In the genomic region with DNA sequence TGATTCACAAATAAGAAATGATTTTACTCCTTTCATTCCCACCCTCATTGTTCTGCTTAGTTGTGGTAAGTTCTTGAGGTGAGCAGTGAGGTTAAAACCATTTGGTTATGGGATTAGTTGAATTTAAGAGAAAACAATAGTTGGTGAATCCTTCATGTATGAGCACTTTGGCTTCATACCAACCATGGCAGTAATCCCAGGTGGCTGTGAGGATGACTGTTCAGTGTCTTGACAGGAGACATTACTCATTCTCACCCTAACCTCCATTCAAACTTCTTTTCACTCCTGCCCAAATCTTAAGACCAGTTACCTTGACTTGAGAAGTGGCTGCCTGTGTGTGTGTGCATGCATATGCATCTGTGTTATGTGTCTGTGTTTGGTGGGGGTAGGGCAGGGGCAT, we compare ENCODE assay signal across 14 cellular contexts.
A peak's percentile ranks its signal among the peaks of the same experiment; 100 is the strongest.
DNase-seq lines count a peak whose midpoint lies in the region; ATAC-seq and TF ChIP-seq lines count a peak whose summit lies in the region.
"Had no signal": no experiment of that assay in that cellular context is flagged by ENCODE, and none has a peak within 500 bp of the region (broad histone marks: within the 10 kb centered on the region; RNA-seq: fewer than 3 reads in every experiment).

No MANE protein-coding gene starts in this region.

- H3K9me3 Mint-ChIP-seq in activated naive CD4-positive, alpha-beta T cell treated with anti-CD3 and anti-CD28 coated beads, Interleukin-2, amount 50 U/mL, for 72 hours, result peaks cover under 1 to 4% of the 10 kb centered on the region in 2 donors
- H3K9me3 Mint-ChIP-seq in activated T-helper 2 cell treated with anti-CD3 and anti-CD28 coated beads, Interferon-gamma antibody, Interleukin-2, Interleukin-4, amounts not matched to agents 10 μg/mL and 5 μg/mL and 100 μg/mL, durations not matched to agents 14 hours and 24 hours and 36 hours, result no peaks in the 10 kb centered on the region

- intact Hi-C loops in uterus (cut with DNase I; ENCODE audit: low total_unique reads), result no loop called here
- intact Hi-C loops in activated T-helper 2 cell treated with anti-CD3 and anti-CD28 coated beads, Interferon-gamma antibody, Interleukin-2, Interleukin-4, amounts not matched to agents 10 μg/mL and 5 μg/mL and 100 μg/mL, durations not matched to agents 14 hours and 24 hours and 36 hours (cut with micrococcal nuclease), result no loop called here

- H2AFZ ChIP-seq in SK-N-SH (ENCODE audit: low read depth), result no peak overlapping the region

- no peak for TF ChIP-seq RAD21 in SK-N-SH (IDR thresholded peaks at IDR 0.05; ENCODE audit: low read length)

- no peak for TF ChIP-seq CTCF in SK-N-SH (IDR thresholded peaks at IDR 0.05)
- TF ChIP-seq CTCF in foreskin keratinocyte (conservative IDR thresholded peaks at IDR 0.05), result no peak
- no peak for TF ChIP-seq CTCF in uterus (IDR thresholded peaks at IDR 0.05)

- H3K4me2 ChIP-seq in SK-N-SH, result peak overlapping the region; percentile 24; the same call in 1 of the 2 replicates

- no peak overlapping the region for H3K27ac Mint-ChIP-seq in activated naive CD4-positive, alpha-beta T cell treated with anti-CD3 and anti-CD28 coated beads, Interleukin-2, amount 50 U/mL, for 72 hours
- H3K27ac Mint-ChIP-seq in activated T-helper 2 cell treated with anti-CD3 and anti-CD28 coated beads, Interferon-gamma antibody, Interleukin-2, Interleukin-4, amounts not matched to agents 10 μg/mL and 5 μg/mL and 100 μg/mL, durations not matched to agents 14 hours and 24 hours and 36 hours, result no peak overlapping the region
- H3K27ac Mint-ChIP-seq: activated CD4-positive, alpha-beta T cell treated with anti-CD3 and anti-CD28 coated beads, Interleukin-2, amount 10 ng/mL, durations not matched to agents 7 days and 5 days; CD4-positive, CD25-positive, alpha-beta regulatory T cell had no signal

- no peak overlapping the region for H3K4me3 Mint-ChIP-seq in activated T-helper 2 cell treated with anti-CD3 and anti-CD28 coated beads, Interferon-gamma antibody, Interleukin-2, Interleukin-4, amounts not matched to agents 10 μg/mL and 5 μg/mL and 100 μg/mL, durations not matched to agents 14 hours and 24 hours and 36 hours (ENCODE audit: low read depth)
- H3K4me3 Mint-ChIP-seq: activated CD4-positive, alpha-beta T cell treated with anti-CD3 and anti-CD28 coated beads, Interleukin-2, amount 10 ng/mL, durations not matched to agents 7 days and 5 days; CD4-positive, CD25-positive, alpha-beta regulatory T cell had no signal

- H3K4me3 ChIP-seq in SK-N-SH (ENCODE audit: low read depth in 2 of 2, low read length in 1 of 2), result no peak overlapping the region
- no peak overlapping the region for H3K4me3 ChIP-seq in uterus
- H3K4me3 ChIP-seq: upper lobe of right lung had no signal

- peaks cover 18% of the 10 kb centered on the region for H3F3A ChIP-seq in SK-N-SH (replicated peaks; ENCODE audit: insufficient read depth)

- CTCF ChIA-PET in SK-N-SH (lab: Yijun Ruan, JAX), result interaction anchor here (1.6 kb wide), 1 partner anchor 25 kb away, joined by 4 read pairs; no protein-coding TSS in a partner anchor

- H3K9ac ChIP-seq in SK-N-SH, result no peak overlapping the region

- TF ChIP-seq POLR2A in uterus (IDR thresholded peaks at IDR 0.05), result no peak

- H3K4me1 ChIP-seq in SK-N-SH (ENCODE audit: control insufficient read depth in 1 of 2, insufficient read depth in 2 of 2, low read depth in 1 of 2, low read length in 1 of 2) (peaks cover 13 to 32% of the 10 kb centered on the region in 2 experiments; a peak in 3 of 4 replicates), foreskin keratinocyte (peaks cover 33% of the 10 kb centered on the region), uterus (peaks cover 5 to 20% of the 10 kb centered on the region in 2 donors)

- ATAC-seq in activated naive CD4-positive, alpha-beta T cell treated with anti-CD3 and anti-CD28 coated beads, Interleukin-2, amount 50 U/mL, for 72 hours, result peak; percentile 76 to 83
- ATAC-seq in foreskin keratinocyte, result peak; percentile 95
- ATAC-seq: upper lobe of right lung had no signal

- H3K79me2 ChIP-seq in SK-N-SH (ENCODE audit: insufficient read depth), result no peaks in the 10 kb centered on the region

- no peaks in the 10 kb centered on the region for H3K36me3 Mint-ChIP-seq in activated naive CD4-positive, alpha-beta T cell treated with anti-CD3 and anti-CD28 coated beads, Interleukin-2, amount 50 U/mL, for 72 hours
- H3K36me3 Mint-ChIP-seq in activated T-helper 2 cell treated with anti-CD3 and anti-CD28 coated beads, Interferon-gamma antibody, Interleukin-2, Interleukin-4, amounts not matched to agents 10 μg/mL and 5 μg/mL and 100 μg/mL, durations not matched to agents 14 hours and 24 hours and 36 hours (ENCODE audit: low read depth), result peaks cover under 1% of the 10 kb centered on the region
- H3K36me3 Mint-ChIP-seq: CD4-positive, CD25-positive, alpha-beta regulatory T cell had no signal

- H3K36me3 ChIP-seq in SK-N-SH (replicated peaks in 1 of 2; ENCODE audit: control insufficient read depth in 1 of 2, insufficient read depth in 2 of 2, low read length in 1 of 2) (no peaks in the 10 kb centered on the region), uterus (no peaks in the 10 kb centered on the region)
- H3K36me3 ChIP-seq: upper lobe of right lung had no signal

- H3K27me3 Mint-ChIP-seq in activated T-helper 2 cell treated with anti-CD3 and anti-CD28 coated beads, Interferon-gamma antibody, Interleukin-2, Interleukin-4, amounts not matched to agents 10 μg/mL and 5 μg/mL and 100 μg/mL, durations not matched to agents 14 hours and 24 hours and 36 hours (ENCODE audit: low read depth), result peaks cover 12% of the 10 kb centered on the region

- H3K27ac ChIP-seq in SK-N-SH (ENCODE audit: low read depth in 2 of 2, low read length in 1 of 2), result peak overlapping the region in 1 of 2 experiments; percentile 35; a peak in 2 of 4 replicates
- H3K27ac ChIP-seq in foreskin keratinocyte, result no peak overlapping the region
- peak overlapping the region; percentile 70 to 87 for H3K27ac ChIP-seq in uterus
- H3K27ac ChIP-seq: upper lobe of right lung had no signal

- peak in 1 of 2 experiments; percentile 51; a peak in 1 of 4 replicates for TF ChIP-seq EP300 in SK-N-SH (IDR thresholded peaks at IDR 0.05; ENCODE audit: borderline replicate concordance in 1 of 2, low read depth in 1 of 2, low read length in 1 of 2)

- H3K9me2 ChIP-seq in SK-N-SH, result no peaks in the 10 kb centered on the region

- no peaks in the 10 kb centered on the region for H3K9me3 ChIP-seq in SK-N-SH
- H3K9me3 ChIP-seq in uterus, result no peaks in the 10 kb centered on the region
- H3K9me3 ChIP-seq: upper lobe of right lung had no signal

- POLR2A ChIA-PET in SK-N-SH (lab: Yijun Ruan, JAX), result no interaction called here

- H4K20me1 ChIP-seq in SK-N-SH (ENCODE audit: insufficient read depth), result no peaks in the 10 kb centered on the region

- H3K27me3 ChIP-seq in SK-N-SH (ENCODE audit: insufficient read depth), result no peaks in the 10 kb centered on the region
- H3K27me3 ChIP-seq in foreskin keratinocyte, result no peaks in the 10 kb centered on the region
- no peaks in the 10 kb centered on the region for H3K27me3 ChIP-seq in uterus
- H3K27me3 ChIP-seq: upper lobe of right lung had no signal

- DNase-seq in activated naive CD4-positive, alpha-beta T cell treated with anti-CD3 and anti-CD28 coated beads, Interleukin-2, amount 50 U/mL, for 72 hours (ENCODE audit: low spot score in 2 of 2), result no peak
- DNase-seq in activated naive CD4-positive, alpha-beta T cell (lab: John Stamatoyannopoulos, UW), result no peak
- DNase-seq in SK-N-SH (no peak), foreskin keratinocyte (peak; percentile 79 to 88), uterus (peak; percentile 57 to 83), COR-L47 (lab: John Stamatoyannopoulos, UW) (no peak), globus pallidus (ENCODE audit: low spot score) (no peak)
- DNase-seq in activated T-helper 2 cell treated with anti-CD3 and anti-CD28 coated beads, Interferon-gamma antibody, Interleukin-2, Interleukin-4, amounts not matched to agents 10 μg/mL and 5 μg/mL and 100 μg/mL, durations not matched to agents 14 hours and 24 hours and 36 hours (ENCODE audit: low spot score), result no peak
- DNase-seq: activated CD4-positive, alpha-beta T cell treated with anti-CD3 and anti-CD28 coated beads, Interleukin-2, amount 10 ng/mL, durations not matched to agents 7 days and 5 days; amygdala; CD4-positive, CD25-positive, alpha-beta regulatory T cell; left cardiac atrium; nucleus accumbens; upper lobe of right lung had no signal

- H3K4me1 Mint-ChIP-seq in activated T-helper 2 cell treated with anti-CD3 and anti-CD28 coated beads, Interferon-gamma antibody, Interleukin-2, Interleukin-4, amounts not matched to agents 10 μg/mL and 5 μg/mL and 100 μg/mL, durations not matched to agents 14 hours and 24 hours and 36 hours (ENCODE audit: low read depth), result peaks cover 25% of the 10 kb centered on the region

TF ChIP-seq in SK-N-SH, 30 proteins besides CTCF, POLR2A, EP300 and RAD21:
- TF ChIP-seq NFIC (IDR thresholded peaks at IDR 0.05; ENCODE audit: borderline replicate concordance) (peak; percentile 85), TAF1 (IDR thresholded peaks at IDR 0.05; ENCODE audit: borderline replicate concordance, low read depth, low read length) (no peak), MEF2A (IDR thresholded peaks at IDR 0.05; ENCODE audit: borderline replicate concordance, low read depth) (no peak), SIN3A (IDR thresholded peaks at IDR 0.05; ENCODE audit: borderline replicate concordance, low read depth, low read length) (no peak), TCF12 (IDR thresholded peaks at IDR 0.05) (peak; percentile 85), FOSL2 (IDR thresholded peaks at IDR 0.05; ENCODE audit: borderline replicate concordance, low read depth) (peak; percentile 58; the same call in 1 of the 2 replicates), JUND (IDR thresholded peaks at IDR 0.05) (peak; percentile 66)
- TF ChIP-seq, protein P1, sequence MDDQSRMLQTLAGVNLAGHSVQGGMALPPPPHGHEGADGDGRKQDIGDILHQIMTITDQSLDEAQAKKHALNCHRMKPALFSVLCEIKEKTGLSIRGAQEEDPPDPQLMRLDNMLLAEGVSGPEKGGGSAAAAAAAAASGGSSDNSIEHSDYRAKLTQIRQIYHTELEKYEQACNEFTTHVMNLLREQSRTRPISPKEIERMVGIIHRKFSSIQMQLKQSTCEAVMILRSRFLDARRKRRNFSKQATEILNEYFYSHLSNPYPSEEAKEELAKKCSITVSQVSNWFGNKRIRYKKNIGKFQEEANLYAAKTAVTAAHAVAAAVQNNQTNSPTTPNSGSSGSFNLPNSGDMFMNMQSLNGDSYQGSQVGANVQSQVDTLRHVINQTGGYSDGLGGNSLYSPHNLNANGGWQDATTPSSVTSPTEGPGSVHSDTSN (IDR thresholded peaks at IDR 0.05), result peak; percentile 93
TF ChIP-seq in SK-N-SH: peak in this region for 5.

Comparison
In these comparisons a context has a peak if more than half of its experiments do, and no peak if none do; other contexts are left out.
1. DNase-seq: peak in foreskin keratinocyte (2 of 2) and uterus (2 of 2); none in activated naive CD4-positive, alpha-beta T cell treated with anti-CD3 and anti-CD28 coated beads, Interleukin-2, amount 50 U/mL, for 72 hours (0 of 2), activated naive CD4-positive, alpha-beta T cell (0 of 4), SK-N-SH (single experiment), COR-L47 (single experiment), globus pallidus (single experiment) and activated T-helper 2 cell treated with anti-CD3 and anti-CD28 coated beads, Interferon-gamma antibody, Interleukin-2, Interleukin-4, amounts not matched to agents 10 μg/mL and 5 μg/mL and 100 μg/mL, durations not matched to agents 14 hours and 24 hours and 36 hours (single experiment).